4 cellular contexts compared by ENCODE assay signal in genomic region chr7:128466871-128467270, GRCh38. TPM values are rescaled to one million over a fixed set of nuclear protein-coding genes. Genes with fewer than 3 reads are reported as not detected.
A peak's percentile ranks its signal among the peaks of the same experiment; 100 is the strongest.
DNase-seq lines count a peak whose midpoint lies in the region; ATAC-seq, FAIRE-seq and TF ChIP-seq lines count a peak whose summit lies in the region.
"Not testable (repeated sequence)": the region's sequence is repeated elsewhere in the genome, so short reads cannot be mapped to it uniquely, and the experiment has no call there.

No MANE protein-coding gene starts in this region.

- not testable (repeated sequence) for H4K12ac ChIP-seq in trophoblast cell (ENCODE audit: low read depth, low read length)

- in situ Hi-C loops in GM12878 (cut with MboI) = not testable (repeated sequence)

- not testable (repeated sequence) for H3K4me3 Mint-ChIP-seq in activated naive CD8-positive, alpha-beta T cell treated with anti-CD3 and anti-CD28 coated beads, Interleukin-2, amount 50 U/mL, for 24 hours

- not testable (repeated sequence) for H3K27me3 Mint-ChIP-seq in activated naive CD8-positive, alpha-beta T cell treated with anti-CD3 and anti-CD28 coated beads, Interleukin-2, amount 50 U/mL, for 24 hours

- H3K79me2 ChIP-seq in GM12878 (ENCODE audit: control insufficient read depth, insufficient read depth, low read length); trophoblast cell (ENCODE audit: control insufficient read depth, insufficient read depth, low read length, poor library complexity): not testable (repeated sequence)

- DNase-seq in activated naive CD8-positive, alpha-beta T cell treated with anti-CD3 and anti-CD28 coated beads, Interleukin-2, amount 50 U/mL, for 24 hours; GM12878 (ENCODE audit: low read depth, low spot score); urothelium cell line (ENCODE audit: low spot score): not testable (repeated sequence)
- peak; percentile 51 to 57 for DNase-seq in trophoblast cell

- H3K4me1 ChIP-seq in GM12878 (ENCODE audit: control insufficient read depth, insufficient read depth, low read length); trophoblast cell (ENCODE audit: control insufficient read depth in 1 of 2, insufficient read depth in 2 of 2, low read length in 2 of 2): not testable (repeated sequence)

- H3K4ac ChIP-seq in trophoblast cell (ENCODE audit: low read depth, low read length) = not testable (repeated sequence)

- not testable (repeated sequence) for H3K27me3 ChIP-seq in GM12878 (replicated peaks in 1 of 2; ENCODE audit: control insufficient read depth in 2 of 2, insufficient read depth in 2 of 2, low read length in 1 of 2); trophoblast cell (ENCODE audit: insufficient read depth, low read length)

- SMC1A ChIA-PET in GM12878 (lab: Charles Lee; ENCODE audit: uncharacterized antibody, unreplicated experiment) = interaction anchor here (0.6 kb wide), 1 partner anchor 149 kb away, joined by 3 read pairs; no protein-coding TSS in a partner anchor

- POLR2A ChIA-PET in GM12878 (lab: Charles Lee) = not testable (repeated sequence)

- not testable (repeated sequence) for H2BK5ac ChIP-seq in trophoblast cell (ENCODE audit: low read depth, low read length, poor library complexity)

- H4K8ac ChIP-seq in trophoblast cell (ENCODE audit: low read depth, low read length) = not testable (repeated sequence)

- not testable (repeated sequence) for H3K79me1 ChIP-seq in trophoblast cell (ENCODE audit: low read length)

- TF ChIP-seq EP300 in GM12878 (IDR thresholded peaks at IDR 0.05; ENCODE audit: borderline replicate concordance in 1 of 2, control insufficient read depth in 1 of 2, low read depth in 2 of 2, low read length in 2 of 2) = not testable (repeated sequence)

- not testable (repeated sequence) for H2AK5ac ChIP-seq in trophoblast cell (ENCODE audit: low read length)

- not testable (repeated sequence) for TF ChIP-seq POLR2A in GM12878 (IDR thresholded peaks at IDR 0.05; ENCODE audit: low read depth, low read length)

- H3K23ac ChIP-seq in trophoblast cell (ENCODE audit: low read length) = not testable (repeated sequence)

- intact Hi-C loops in GM12878 (cut with micrococcal nuclease; ENCODE audit: unreplicated experiment) = not testable (repeated sequence)

- H3K9me3 Mint-ChIP-seq in activated naive CD8-positive, alpha-beta T cell treated with anti-CD3 and anti-CD28 coated beads, Interleukin-2, amount 50 U/mL, for 24 hours = not testable (repeated sequence)

- not testable (repeated sequence) for H3K9me3 ChIP-seq in GM12878 (replicated peaks; ENCODE audit: control insufficient read depth, insufficient read depth, low read length); trophoblast cell (ENCODE audit: insufficient read depth, low read depth, low read length)

- CTCF ChIA-PET in GM12878 (lab: Yijun Ruan, JAX) = interaction anchor here (4.5 kb wide), 1 partner anchor 39 kb away, joined by 36 read pairs; no protein-coding TSS in a partner anchor

- not testable (repeated sequence) for TF ChIP-seq CTCF in GM12878 (IDR thresholded peaks at IDR 0.05 in 2 of 3, conservative IDR thresholded peaks at IDR 0.05 in 1 of 3; ENCODE audit: control insufficient read depth in 2 of 3, extremely low read depth in 1 of 3, insufficient read depth in 1 of 3, low read depth in 3 of 3, low read length in 3 of 3)

- peaks cover 18% of the 10 kb centered on the region for H3K36me3 Mint-ChIP-seq in activated naive CD8-positive, alpha-beta T cell treated with anti-CD3 and anti-CD28 coated beads, Interleukin-2, amount 50 U/mL, for 24 hours (ENCODE audit: low read depth)

- not testable (repeated sequence) for BruUV-seq in GM12878 (replicated peaks; lab: Mats Ljungman, UMichigan)

- H4K91ac ChIP-seq in trophoblast cell (ENCODE audit: low read depth, low read length) = not testable (repeated sequence)

- not testable (repeated sequence) for H3K14ac ChIP-seq in trophoblast cell (ENCODE audit: low read length)

- not testable (repeated sequence) for ATAC-seq in activated naive CD8-positive, alpha-beta T cell treated with anti-CD3 and anti-CD28 coated beads, Interleukin-2, amount 50 U/mL, for 24 hours; GM12878

- FAIRE-seq in GM12878 (lab: Jason Lieb, UNC) = peak; percentile 78
- peak; percentile 46 for FAIRE-seq in urothelium cell line (lab: Jason Lieb, UNC)

- peak overlapping the region; percentile 29 for H3K27ac Mint-ChIP-seq in activated naive CD8-positive, alpha-beta T cell treated with anti-CD3 and anti-CD28 coated beads, Interleukin-2, amount 50 U/mL, for 24 hours

- not testable (repeated sequence) for H3K4me3 ChIP-seq in GM12878; trophoblast cell (ENCODE audit: low read depth, low read length)

- not testable (repeated sequence) for H3K4me2 ChIP-seq in GM12878 (ENCODE audit: control insufficient read depth, insufficient read depth); trophoblast cell (ENCODE audit: low read length)

- RAD21 ChIA-PET in GM12878 (lab: Charles Lee; ENCODE audit: unreplicated experiment) = not testable (repeated sequence)

- H3K27ac ChIP-seq in GM12878 (ENCODE audit: control insufficient read depth, insufficient read depth); trophoblast cell (ENCODE audit: low read depth, low read length): not testable (repeated sequence)

- H3K36me3 ChIP-seq in GM12878 (ENCODE audit: control insufficient read depth in 2 of 2, insufficient read depth in 2 of 2, low read length in 1 of 2); trophoblast cell (ENCODE audit: control insufficient read depth in 1 of 2, insufficient read depth in 2 of 2, low read length in 2 of 2): not testable (repeated sequence)

- not testable (repeated sequence) for H3K4me1 Mint-ChIP-seq in activated naive CD8-positive, alpha-beta T cell treated with anti-CD3 and anti-CD28 coated beads, Interleukin-2, amount 50 U/mL, for 24 hours

- TF ChIP-seq RAD21 in GM12878 (IDR thresholded peaks at IDR 0.05; ENCODE audit: insufficient read depth, low read depth, low read length) = not testable (repeated sequence)

- not testable (repeated sequence) for H2BK120ac ChIP-seq in trophoblast cell (ENCODE audit: insufficient read depth, low read length, poor library complexity)

- not testable (repeated sequence) for H2BK12ac ChIP-seq in trophoblast cell (ENCODE audit: low read length)

- not testable (repeated sequence) for H3K18ac ChIP-seq in trophoblast cell (ENCODE audit: low read length)

- not testable (repeated sequence) for H2AFZ ChIP-seq in GM12878 (ENCODE audit: control insufficient read depth, low read depth, low read length); trophoblast cell (ENCODE audit: insufficient read depth, low read length, poor library complexity)

- not testable (repeated sequence) for H4K20me1 ChIP-seq in GM12878 (ENCODE audit: control insufficient read depth, insufficient read depth)

- H3K9ac ChIP-seq in GM12878 (ENCODE audit: control insufficient read depth, insufficient read depth, low read length); trophoblast cell (ENCODE audit: low read length): not testable (repeated sequence)

RNA-seq across cellular contexts. Expression of gene METTL2B, which starts 9.7 kb away (rescaled TPM):
- 56.9 and 63.6 TPM in 2 replicates for total RNA-seq in GM12878 (2013; cell fraction: nucleolus; rRNA removed)
- total RNA-seq in GM12878 (2014; rRNA removed) (26.8 and 29.4 TPM in 2 replicates), GM12878 (2014; rRNA removed; fragmentation: Illumina TruSeq; extraction: Trizol) (35.3 and 36.9 TPM in 2 replicates), GM12878 (2021) (27.7 and 28.1 TPM in 2 replicates)
- polyA plus RNA-seq in GM12878 (2011; ENCODE audit: low read depth) = 14.2 TPM
- polyA plus RNA-seq in GM12878 (2011; rRNA removed) (36.4 and 37.8 TPM in 2 replicates), GM12878 (2014; fragmentation: Illumina TruSeq; extraction: Trizol) (36.6 and 51.7 TPM in 2 replicates), GM12878 (2014; fragmentation: Nextera tagmentation; extraction: Ambion mirVana) (10 to 100 TPM; 40.5 to 48.4 TPM), GM12878 (2014; rRNA removed) (18.9 and 20.7 TPM in 2 replicates), GM12878 (2016; fragmentation: Nextera tagmentation; extraction: Ambion mirVana) (10 to 100 TPM; 43.4 to 43.5 TPM)
- polyA plus RNA-seq in GM12878 (2011; cell fraction: cytosol; rRNA removed) = 19.7 and 23.3 TPM in 2 replicates
- 13.0 and 13.3 TPM in 2 replicates for polyA plus RNA-seq in GM12878 (2011; cell fraction: nucleus; rRNA removed)
- 12.6 and 13.7 TPM in 2 replicates for polyA plus RNA-seq in GM12878 (2012)
- 36.3 and 48.1 TPM in 2 replicates for polyA minus RNA-seq in GM12878 (2011; rRNA and poly(A)+ RNA removed)
- 13.0 and 15.1 TPM in 2 replicates for polyA minus RNA-seq in GM12878 (2011; cell fraction: cytosol; rRNA and poly(A)+ RNA removed)
- polyA minus RNA-seq in GM12878 (2011; cell fraction: nucleus; rRNA and poly(A)+ RNA removed) = 18.3 and 38.9 TPM in 2 replicates
- polyA plus RNA-seq in trophoblast cell (2013) = 24.4 and 24.5 TPM in 2 replicates

RNA-seq across cellular contexts. Expression of gene HILPDA, which starts 11.2 kb away (rescaled TPM):
- total RNA-seq in GM12878 (2013; cell fraction: nucleolus; rRNA removed) = 232 and 244 TPM in 2 replicates
- 15.1 and 16.4 TPM in 2 replicates for total RNA-seq in GM12878 (2014; rRNA removed)
- 19.6 and 21.2 TPM in 2 replicates for total RNA-seq in GM12878 (2014; rRNA removed; fragmentation: Illumina TruSeq; extraction: Trizol)
- 12.0 and 14.1 TPM in 2 replicates for total RNA-seq in GM12878 (2021)
- polyA plus RNA-seq in GM12878 (2011; ENCODE audit: low read depth) = 22.4 TPM
- polyA plus RNA-seq in GM12878 (2011; rRNA removed) = 198 and 232 TPM in 2 replicates
- 184 and 280 TPM in 2 replicates for polyA plus RNA-seq in GM12878 (2011; cell fraction: cytosol; rRNA removed)
- 85.4 and 130 TPM in 2 replicates for polyA plus RNA-seq in GM12878 (2011; cell fraction: nucleus; rRNA removed)
- 26.2 and 86.6 TPM in 2 replicates for polyA plus RNA-seq in GM12878 (2012)
- 22.1 and 24.2 TPM in 2 replicates for polyA plus RNA-seq in GM12878 (2014; fragmentation: Illumina TruSeq; extraction: Trizol)
- 10 to 100 TPM; 37.4 to 44.0 TPM for polyA plus RNA-seq in GM12878 (2014; fragmentation: Nextera tagmentation; extraction: Ambion mirVana)
- 26.1 and 29.6 TPM in 2 replicates for polyA plus RNA-seq in GM12878 (2014; rRNA removed)
- polyA plus RNA-seq in GM12878 (2016; fragmentation: Nextera tagmentation; extraction: Ambion mirVana) = 10 to 100 TPM; 24.5 to 28.4 TPM
- 141 and 166 TPM in 2 replicates for polyA minus RNA-seq in GM12878 (2011; rRNA and poly(A)+ RNA removed)
- 42.1 and 54.1 TPM in 2 replicates for polyA minus RNA-seq in GM12878 (2011; cell fraction: cytosol; rRNA and poly(A)+ RNA removed)
- polyA minus RNA-seq in GM12878 (2011; cell fraction: nucleus; rRNA and poly(A)+ RNA removed) = 97.8 and 100.0 TPM in 2 replicates
- 43.1 and 43.2 TPM in 2 replicates for polyA plus RNA-seq in trophoblast cell (2013)

RNA-seq across cellular contexts. Expression of gene IMPDH1, which starts 57.1 kb away (rescaled TPM):
- total RNA-seq in GM12878 (2013; cell fraction: nucleolus; rRNA removed) = 38.3 and 43.9 TPM in 2 replicates
- total RNA-seq in GM12878 (2014; rRNA removed) = 48.4 and 51.7 TPM in 2 replicates
- 27.7 and 31.4 TPM in 2 replicates for total RNA-seq in GM12878 (2014; rRNA removed; fragmentation: Illumina TruSeq; extraction: Trizol)
- 56.0 and 61.3 TPM in 2 replicates for total RNA-seq in GM12878 (2021)
- 8.8 TPM for polyA plus RNA-seq in GM12878 (2011; ENCODE audit: low read depth)
- polyA plus RNA-seq in GM12878 (2011; rRNA removed) = 18.5 and 34.8 TPM in 2 replicates
- polyA plus RNA-seq in GM12878 (2011; cell fraction: cytosol; rRNA removed) = 34.6 and 42.3 TPM in 2 replicates
- polyA plus RNA-seq in GM12878 (2011; cell fraction: nucleus; rRNA removed) = 84.6 and 84.9 TPM in 2 replicates
- polyA plus RNA-seq in GM12878 (2012) = 24.1 and 28.3 TPM in 2 replicates
- 10.5 and 24.0 TPM in 2 replicates for polyA plus RNA-seq in GM12878 (2014; fragmentation: Illumina TruSeq; extraction: Trizol)
- 1 to 10 TPM in 1 of 2 experiments, under 1 TPM in 1; 0.50 to 1.5 TPM for polyA plus RNA-seq in GM12878 (2014; fragmentation: Nextera tagmentation; extraction: Ambion mirVana)
- polyA plus RNA-seq in GM12878 (2014; rRNA removed) = 50.8 and 55.9 TPM in 2 replicates
- polyA plus RNA-seq in GM12878 (2016; fragmentation: Nextera tagmentation; extraction: Ambion mirVana) = 10 to 100 TPM; 48.7 to 58.3 TPM
- 28.6 and 35.3 TPM in 2 replicates for polyA minus RNA-seq in GM12878 (2011; rRNA and poly(A)+ RNA removed)
- polyA minus RNA-seq in GM12878 (2011; cell fraction: cytosol; rRNA and poly(A)+ RNA removed) = 19.9 and 22.7 TPM in 2 replicates
- polyA minus RNA-seq in GM12878 (2011; cell fraction: nucleus; rRNA and poly(A)+ RNA removed) = 20.3 and 40.6 TPM in 2 replicates
- polyA plus RNA-seq in trophoblast cell (2013) = 11.8 and 12.6 TPM in 2 replicates
